8 cellular contexts compared by ENCODE assay signal in genomic region chr7:66994681-66995044, GRCh38. TPM values are rescaled to one million over a fixed set of nuclear protein-coding genes. Genes with fewer than 3 reads are reported as not detected.
A peak's percentile ranks its signal among the peaks of the same experiment; 100 is the strongest.
DNase-seq lines count a peak whose midpoint lies in the region; ATAC-seq and TF ChIP-seq lines count a peak whose summit lies in the region.
"Not testable (repeated sequence)": the region's sequence is repeated elsewhere in the genome, so short reads cannot be mapped to it uniquely, and the experiment has no call there.

No MANE protein-coding gene starts in this region.

- not testable (repeated sequence) for H3K27me3 ChIP-seq in CD4-positive, alpha-beta T cell (ENCODE audit: control insufficient read depth, insufficient read depth, low read length); esophagus (ENCODE audit: control insufficient read depth in 1 of 2, insufficient read depth in 2 of 2, low read length in 2 of 2)

- H3K36me3 Mint-ChIP-seq in CD4-positive, alpha-beta T cell (ENCODE audit: low read depth): peaks cover 73% of the 10 kb centered on the region
- H3K36me3 Mint-ChIP-seq in activated T-cell treated with anti-CD3 and anti-CD28 coated beads, Interleukin-2, amount 50 U/mL, for 4 hours (ENCODE audit: insufficient read depth): peaks cover 17% of the 10 kb centered on the region

- WGBS in esophagus, 2 donors: 1 to 2% methylated on average over 9 of the region's 9 CpGs

- POLR2A ChIA-PET in CD4-positive, alpha-beta T cell (lab: Charles Lee): interaction anchor here (0.6 to 3.5 kb wide), 10 partner anchors 74 to 1224 kb away, joined by 3 to 71 read pairs (median 10); partner anchors contain the start of genes CRCP, KCTD7, RABGEF1 and TMEM248

- H3K4me1 Mint-ChIP-seq in CD4-positive, alpha-beta T cell (ENCODE audit: low read depth): peaks cover 35% of the 10 kb centered on the region
- peaks cover 27% of the 10 kb centered on the region for H3K4me1 Mint-ChIP-seq in activated T-cell treated with anti-CD3 and anti-CD28 coated beads, Interleukin-2, amount 50 U/mL, for 4 hours (ENCODE audit: low read depth)

- intact Hi-C loops in CD4-positive, alpha-beta T cell (cut with DNase I, micrococcal nuclease): loop anchor here (5.0 to 10.0 kb wide), 10 partner anchors 67 to 1622 kb away; partner anchors contain the start of genes RABGEF1 (in 1 of the 2), TMEM248 (in 1 of the 2), VKORC1L1 (in 1 of the 2) and ZNF92 (in 1 of the 2)
- intact Hi-C loops in mucosa of descending colon (cut with DNase I, micrococcal nuclease): loop anchor here in 1 of 2 donors (10.0 kb wide), 1 partner anchor 70 kb away; the partner anchor contains the start of gene TMEM248

- DNase-seq in CD4-positive, alpha-beta T cell: peak; percentile 25 to 64 (median 44)
- DNase-seq in RPMI8226 (peak; percentile 76), mucosa of descending colon (peak; percentile 64 to 71 (median 70))
- peak; percentile 42 for DNase-seq in activated T-cell treated with anti-CD3 and anti-CD28 coated beads, Interleukin-2, amount 50 U/mL, for 4 hours
- peak; percentile 9 for DNase-seq in stimulated activated CD8-positive, alpha-beta memory T cell treated with anti-CD3 and anti-CD28 coated beads, Interleukin-15, amount 100 ng/mL, for 1 hour (ENCODE audit: low read depth)

- peak; percentile 47 for TF ChIP-seq CTCF in CD4-positive, alpha-beta T cell (IDR thresholded peaks at IDR 0.05)
- TF ChIP-seq CTCF in mucosa of descending colon (IDR thresholded peaks at IDR 0.05): peak; percentile 11

- peak; percentile 55 for ATAC-seq in CD4-positive, alpha-beta T cell (ENCODE audit: poor library complexity)
- ATAC-seq in GM21381 (IDR thresholded peaks at IDR 0.05; ENCODE audit: unreplicated experiment) (peak; percentile 27), mucosa of descending colon (peak; percentile 76)
- ATAC-seq in activated T-cell treated with anti-CD3 and anti-CD28 coated beads, Interleukin-2, amount 50 U/mL, for 4 hours: peak; percentile 53

- peak overlapping the region; percentile 98 for H3K27ac ChIP-seq in CD4-positive, alpha-beta T cell (ENCODE audit: low read depth, low read length)
- peak overlapping the region; percentile 96 to 99 for H3K27ac ChIP-seq in esophagus (ENCODE audit: low read depth in 2 of 2, low read length in 1 of 2)

- peak overlapping the region; percentile 74 to 81 for H3K4me3 ChIP-seq in esophagus (ENCODE audit: low read depth in 1 of 2, low read length in 2 of 2)
- H3K4me3 ChIP-seq in mucosa of descending colon: peak overlapping the region; percentile 57

- H3K27me3 Mint-ChIP-seq in CD4-positive, alpha-beta T cell; activated T-cell treated with anti-CD3 and anti-CD28 coated beads, Interleukin-2, amount 50 U/mL, for 4 hours (ENCODE audit: low read depth): not testable (repeated sequence)

- not testable (repeated sequence) for H3K4me1 ChIP-seq in esophagus (ENCODE audit: control insufficient read depth in 2 of 2, insufficient read depth in 2 of 2, low read length in 1 of 2)
- H3K4me1 ChIP-seq in mucosa of descending colon (ENCODE audit: low read depth): peaks cover 12% of the 10 kb centered on the region

- not testable (repeated sequence) for TF ChIP-seq RAD21 in Ishikawa (IDR thresholded peaks at IDR 0.05; ENCODE audit: low read depth)

- not testable (repeated sequence) for H3K9me3 Mint-ChIP-seq in CD4-positive, alpha-beta T cell; activated T-cell treated with anti-CD3 and anti-CD28 coated beads, Interleukin-2, amount 50 U/mL, for 4 hours

- not testable (repeated sequence) for TF ChIP-seq EP300 in Ishikawa (IDR thresholded peaks at IDR 0.05; ENCODE audit: borderline replicate concordance)

- H3K27ac Mint-ChIP-seq in CD4-positive, alpha-beta T cell: peak overlapping the region; percentile 96

- CTCF ChIA-PET in CD4-positive, alpha-beta T cell (lab: Charles Lee): interaction anchor here (0.6 to 1.0 kb wide), 2 partner anchors 63 to 73 kb away, joined by 3 to 5 read pairs; no protein-coding TSS in a partner anchor

- peak overlapping the region; percentile 98 for H3K4me3 Mint-ChIP-seq in CD4-positive, alpha-beta T cell
- peak overlapping the region; percentile 98 for H3K4me3 Mint-ChIP-seq in activated T-cell treated with anti-CD3 and anti-CD28 coated beads, Interleukin-2, amount 50 U/mL, for 4 hours

- H3K36me3 ChIP-seq in esophagus (ENCODE audit: control insufficient read depth in 2 of 2, insufficient read depth in 2 of 2, low read length in 1 of 2): not testable (repeated sequence)
- peaks cover 12% of the 10 kb centered on the region for H3K36me3 ChIP-seq in mucosa of descending colon (ENCODE audit: low read depth)

- not testable (repeated sequence) for H3K9me3 ChIP-seq in CD4-positive, alpha-beta T cell (ENCODE audit: control insufficient read depth, low read length); esophagus (ENCODE audit: control insufficient read depth in 2 of 2, insufficient read depth in 1 of 2, low read depth in 1 of 2, low read length in 1 of 2); mucosa of descending colon

TF ChIP-seq in Ishikawa, 13 proteins besides CTCF, POLR2A, EP300 and RAD21:
- TF ChIP-seq CREB1 (IDR thresholded peaks at IDR 0.05; ENCODE audit: low read depth) (0 out of 2 replicates have a peak, but pooled peaks have one; percentile 25), TEAD4 (IDR thresholded peaks at IDR 0.05) (peak; percentile 82)

RNA-seq across cellular contexts. Expression of gene SBDS, which starts 0.7 kb away (rescaled TPM):
- 100 to 1,000 TPM; 443 to 474 TPM for total RNA-seq in CD4-positive, alpha-beta T cell
- 10 to 100 TPM; 87.8 to 98.6 (median 94.2) TPM for total RNA-seq in activated T-cell treated with anti-CD3 and anti-CD28 coated beads, Interleukin-2, amount 50 U/mL, for 4 hours
- 100 to 1,000 TPM in 1 of 2 donors, 10 to 100 TPM in 1; 76.2 to 114 TPM for polyA plus RNA-seq in esophagus
- 100 to 1,000 TPM; 129 to 153 (median 134) TPM for total RNA-seq in mucosa of descending colon

RNA-seq across cellular contexts. Expression of gene TYW1, which starts 2.0 kb away (rescaled TPM):
- 10 to 100 TPM; 22.9 to 23.7 TPM for total RNA-seq in CD4-positive, alpha-beta T cell
- 10 to 100 TPM; 21.5 to 30.3 (median 26.3) TPM for total RNA-seq in activated T-cell treated with anti-CD3 and anti-CD28 coated beads, Interleukin-2, amount 50 U/mL, for 4 hours
- 1 to 10 TPM; 3.6 to 6.0 TPM for polyA plus RNA-seq in esophagus
- total RNA-seq in mucosa of descending colon: 10 to 100 TPM; 14.6 to 19.0 (median 16.6) TPM

Comparison
In these comparisons a context has a peak if more than half of its experiments do, and no peak if none do; other contexts are left out.
1. Peak in every context shown above with its lines: DNase-seq, ATAC-seq, H3K4me3 ChIP-seq and H3K27ac ChIP-seq.
2. DNase-seq: peak in every context shown above with its lines; median percentile 76 in RPMI8226; 70 in mucosa of descending colon; 44 in CD4-positive, alpha-beta T cell; 42 in activated T-cell treated with anti-CD3 and anti-CD28 coated beads, Interleukin-2, amount 50 U/mL, for 4 hours; 9 in stimulated activated CD8-positive, alpha-beta memory T cell treated with anti-CD3 and anti-CD28 coated beads, Interleukin-15, amount 100 ng/mL, for 1 hour.